ENCODE assay signal across 7 cellular contexts in the genomic region with DNA sequence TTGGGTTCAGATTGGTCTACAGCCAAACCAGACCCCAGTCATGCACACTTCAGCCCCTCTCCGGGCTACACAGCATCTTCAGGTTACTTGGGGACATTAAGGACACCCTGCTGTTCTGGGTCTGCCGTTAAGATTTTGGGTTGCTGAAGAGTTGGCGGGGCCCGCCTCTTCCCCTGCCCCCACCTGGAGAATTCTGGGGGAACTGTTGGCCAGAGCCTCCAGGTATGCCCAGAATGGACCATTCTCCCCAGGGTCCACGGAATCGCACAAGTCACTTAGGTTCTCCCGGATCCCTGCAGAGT. TPM values are rescaled to one million over a fixed set of nuclear protein-coding genes. Genes with fewer than 3 reads are reported as not detected.
A peak's percentile ranks its signal among the peaks of the same experiment; 100 is the strongest.
DNase-seq lines count a peak whose midpoint lies in the region; ATAC-seq and TF ChIP-seq lines count a peak whose summit lies in the region.
"Had no signal": no experiment of that assay in that cellular context is flagged by ENCODE, and none has a peak within 500 bp of the region (broad histone marks: within the 10 kb centered on the region; RNA-seq: fewer than 3 reads in every experiment).

No MANE protein-coding gene starts in this region.

- H3K9me2 ChIP-seq in GM23248 (ENCODE audit: insufficient read depth) (no peaks in the 10 kb centered on the region), neural cell (ENCODE audit: insufficient read depth, low read length) (no peaks in the 10 kb centered on the region)

- no peak overlapping the region for H3K27ac Mint-ChIP-seq in activated naive CD8-positive, alpha-beta T cell

- H3K36me3 ChIP-seq in GM23248 (ENCODE audit: low read depth): no peaks in the 10 kb centered on the region
- H3K36me3 ChIP-seq in neural cell (ENCODE audit: insufficient read depth, low read length): no peaks in the 10 kb centered on the region

- peaks cover 30% of the 10 kb centered on the region for H3K4me1 ChIP-seq in GM23248 (ENCODE audit: insufficient read depth)

- in situ Hi-C loops in GM23248 (cut with MboI): no loop called here

- no peaks in the 10 kb centered on the region for H3K9me3 ChIP-seq in GM23248 (ENCODE audit: low read depth)
- no peaks in the 10 kb centered on the region for H3K9me3 ChIP-seq in neural cell (ENCODE audit: low read length)

- no peak for TF ChIP-seq RAD21 in neural cell (conservative IDR thresholded peaks at IDR 0.05)

- no peak for TF ChIP-seq CTCF in neural cell (IDR thresholded peaks at IDR 0.05; ENCODE audit: poor library complexity, severe bottlenecking)

- H3K4me2 ChIP-seq in GM23248 (ENCODE audit: unreplicated experiment): peak overlapping the region; percentile 70
- no peak overlapping the region for H3K4me2 ChIP-seq in neural cell (ENCODE audit: low read length)

- H3K27me3 ChIP-seq in GM23248 (replicated peaks; ENCODE audit: insufficient read depth) (no peaks in the 10 kb centered on the region), neural cell (ENCODE audit: insufficient read depth, low read depth, low read length) (no peaks in the 10 kb centered on the region)

- H3K4me3 Mint-ChIP-seq in activated naive CD8-positive, alpha-beta T cell: peak overlapping the region; percentile 70

- TF ChIP-seq EP300 in neural cell (conservative IDR thresholded peaks at IDR 0.05; ENCODE audit: poor library complexity, severe bottlenecking): no peak

- no peak for DNase-seq in GM23248
- no peak for DNase-seq in NCI-H69 (lab: John Stamatoyannopoulos, UW)
- DNase-seq in SKM-1 treated with dmso at 0.1 percent for 144 hours (lab: John Stamatoyannopoulos, UW; ENCODE audit: unreplicated experiment): no peak
- DNase-seq: central memory CD4-positive, alpha-beta T cell had no signal

- H3K79me2 ChIP-seq in GM23248 (ENCODE audit: insufficient read depth) (peaks cover 45% of the 10 kb centered on the region), neural cell (replicated peaks; ENCODE audit: insufficient read depth, low read length) (peaks cover 27% of the 10 kb centered on the region)

- H3K9ac ChIP-seq in GM23248: peak overlapping the region; percentile 93
- peak overlapping the region; percentile 60 for H3K9ac ChIP-seq in neural cell (ENCODE audit: low read length)

- WGBS in GM23248 (ENCODE audit: low coverage in 1 of 2, low lambda C conversion rate in 2 of 2, missing lambda C conversion rate in 2 of 2), 2 experiments: 16 to 27% methylated on average over 2 to 7 of the region's 7 CpGs

- no peak for ATAC-seq in HG03457 (IDR thresholded peaks at IDR 0.05; ENCODE audit: unreplicated experiment)

- H3F3A ChIP-seq in GM23248 (ENCODE audit: insufficient read depth) (peaks cover 4% of the 10 kb centered on the region; the same call in 1 of the 2 replicates), neural cell (ENCODE audit: insufficient read depth, low read length, poor library complexity, severe bottlenecking) (no peaks in the 10 kb centered on the region)

- peaks cover 18% of the 10 kb centered on the region for H3K36me3 Mint-ChIP-seq in activated naive CD8-positive, alpha-beta T cell

- H3K27me3 Mint-ChIP-seq in activated naive CD8-positive, alpha-beta T cell: peaks cover 6% of the 10 kb centered on the region

- H3K4me3 ChIP-seq in GM23248: peak overlapping the region; percentile 94
- H3K4me3 ChIP-seq in neural cell (ENCODE audit: low read length): peak overlapping the region; percentile 61

- H4K20me1 ChIP-seq in GM23248 (ENCODE audit: insufficient read depth) (no peaks in the 10 kb centered on the region), neural cell (ENCODE audit: insufficient read depth) (no peaks in the 10 kb centered on the region)

- H3K4me1 Mint-ChIP-seq in activated naive CD8-positive, alpha-beta T cell (ENCODE audit: low read depth): peaks cover 8% of the 10 kb centered on the region

- H3K9me3 Mint-ChIP-seq in activated naive CD8-positive, alpha-beta T cell (ENCODE audit: low read depth): no peaks in the 10 kb centered on the region

- H2AFZ ChIP-seq in GM23248 (peak overlapping the region; percentile 49), neural cell (ENCODE audit: low read depth, low read length) (peak overlapping the region; percentile 21)

- peak overlapping the region; percentile 60 for H3K27ac ChIP-seq in GM23248
- H3K27ac ChIP-seq in neural cell (ENCODE audit: low read length): peak overlapping the region; percentile 66

TF ChIP-seq in neural cell, 6 proteins besides CTCF, POLR2A, EP300 and RAD21:
- TF ChIP-seq TAF1 (IDR thresholded peaks at IDR 0.05; ENCODE audit: low read depth) (no peak), EZH2 (IDR thresholded peaks at IDR 0.05; ENCODE audit: borderline replicate concordance, insufficient read depth, low read length, poor library complexity, severe bottlenecking) (no peak), REST (IDR thresholded peaks at IDR 0.05; ENCODE audit: borderline replicate concordance) (no peak), POLR2AphosphoS5 (IDR thresholded peaks at IDR 0.05) (no peak), MXI1 (conservative IDR thresholded peaks at IDR 0.05; ENCODE audit: poor library complexity, severe bottlenecking) (no peak), SMC3 (conservative IDR thresholded peaks at IDR 0.05; ENCODE audit: poor library complexity) (no peak)

RNA-seq across cellular contexts. Expression of gene PTK7, which starts 0.4 kb away (rescaled TPM):
- total RNA-seq in GM23248 (2014; rRNA removed; shearing (Covaris generic)): 146 and 162 TPM in 2 replicates
- polyA plus RNA-seq in GM23248 (2016; fragmentation: Nextera tagmentation; extraction: Ambion mirVana) (110 and 113 TPM in 2 replicates), neural cell (32.5 and 47.4 TPM in 2 replicates)
- polyA minus RNA-seq in neural cell: 28.5 and 37.7 TPM in 2 replicates

RNA-seq across cellular contexts. Expression of gene KLC4, which starts 16.3 kb away (rescaled TPM):
- 15.0 and 32.2 TPM in 2 replicates for total RNA-seq in GM23248 (2014; rRNA removed; shearing (Covaris generic))
- 10.4 and 10.7 TPM in 2 replicates for polyA plus RNA-seq in GM23248 (2016; fragmentation: Nextera tagmentation; extraction: Ambion mirVana)
- 74.0 and 75.3 TPM in 2 replicates for polyA plus RNA-seq in neural cell
- 44.3 and 46.4 TPM in 2 replicates for polyA minus RNA-seq in neural cell

RNA-seq across cellular contexts. Expression of gene MRPL2, which starts 16.5 kb away (rescaled TPM):
- total RNA-seq in GM23248 (2014; rRNA removed; shearing (Covaris generic)): 18.5 and 19.7 TPM in 2 replicates
- polyA plus RNA-seq in GM23248 (2016; fragmentation: Nextera tagmentation; extraction: Ambion mirVana): 71.9 and 78.0 TPM in 2 replicates
- polyA plus RNA-seq in neural cell: 17.2 and 22.5 TPM in 2 replicates
- polyA minus RNA-seq in neural cell: 6.5 and 12.2 TPM in 2 replicates

RNA-seq across cellular contexts. Expression of gene CUL7, which starts 22.1 kb away (rescaled TPM):
- 50.1 and 54.1 TPM in 2 replicates for total RNA-seq in GM23248 (2014; rRNA removed; shearing (Covaris generic))
- polyA plus RNA-seq in GM23248 (2016; fragmentation: Nextera tagmentation; extraction: Ambion mirVana): 21.8 and 23.7 TPM in 2 replicates
- polyA plus RNA-seq in neural cell: 25.7 and 32.2 TPM in 2 replicates
- 28.1 and 32.4 TPM in 2 replicates for polyA minus RNA-seq in neural cell

RNA-seq across cellular contexts. Expression of gene RRP36, which starts 54.3 kb away (rescaled TPM):
- 45.0 and 58.3 TPM in 2 replicates for total RNA-seq in GM23248 (2014; rRNA removed; shearing (Covaris generic))
- polyA plus RNA-seq in GM23248 (2016; fragmentation: Nextera tagmentation; extraction: Ambion mirVana): 71.6 and 74.3 TPM in 2 replicates
- 73.1 and 79.2 TPM in 2 replicates for polyA plus RNA-seq in neural cell
- polyA minus RNA-seq in neural cell: 91.2 and 95.9 TPM in 2 replicates
